Comparison of ENCODE assay signal across 8 cellular contexts in the genomic region with DNA sequence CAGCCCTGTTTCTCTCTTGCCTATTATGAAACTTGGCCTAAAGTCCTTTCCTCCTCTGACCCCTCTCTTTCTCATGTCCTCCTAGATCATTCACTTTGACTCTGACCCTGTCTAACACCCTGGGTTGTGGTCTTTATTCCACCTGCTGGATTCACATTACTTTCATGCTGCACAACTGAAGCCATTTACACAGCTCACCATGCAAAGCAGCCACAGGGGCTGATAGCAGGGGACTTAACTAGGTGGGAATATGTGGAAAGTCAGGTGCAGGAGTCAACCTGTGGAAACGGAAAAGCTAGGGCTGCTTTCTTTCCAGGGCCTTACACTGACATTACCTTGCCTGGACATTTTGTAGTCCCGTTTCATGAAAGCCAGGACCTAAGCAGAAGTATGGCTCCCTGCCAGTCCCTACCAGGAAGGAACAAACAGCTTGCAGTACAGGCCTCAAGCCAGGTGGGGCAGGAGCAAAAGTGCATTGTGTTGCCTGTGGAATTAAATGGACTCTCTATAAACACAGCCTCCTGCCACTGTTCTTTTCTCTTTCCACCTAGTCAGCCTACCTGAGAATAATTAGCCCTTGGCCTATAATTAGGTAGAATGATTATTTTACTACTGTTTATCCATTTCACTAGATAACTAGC. TPM values are rescaled to one million over a fixed set of nuclear protein-coding genes. Genes with fewer than 3 reads are reported as not detected.
DNase-seq lines count a peak whose midpoint lies in the region; ATAC-seq and TF ChIP-seq lines count a peak whose summit lies in the region.

No MANE protein-coding gene starts in this region.

- no peaks in the 10 kb centered on the region for H3K27me3 Mint-ChIP-seq in WTC11 (ENCODE audit: low read depth)

- no peaks in the 10 kb centered on the region for H3K9me3 Mint-ChIP-seq in WTC11

- intact Hi-C loops in left cardiac atrium (cut with DNase I), result no loop called here

- TF ChIP-seq CTCF in WTC11 (IDR thresholded peaks at IDR 0.05), result no peak

- peak; percentile 11 for DNase-seq in stimulated activated CD4-positive, alpha-beta T cell treated with anti-CD3 and anti-CD28 coated beads, Interleukin-15, amount 100 ng/mL, for 24 hours
- no peak for DNase-seq in stimulated activated CD4-positive, alpha-beta T cell treated with anti-CD3 and anti-CD28 coated beads, Interleukin-2, amount 100 ng/mL, for 48 hours
- peak; percentile 39 for DNase-seq in NCI-H128 (lab: John Stamatoyannopoulos, UW; ENCODE audit: unreplicated experiment)
- peak; percentile 30 for DNase-seq in WTC11 (ENCODE audit: low spot score)
- DNase-seq in left cardiac atrium, result peak; percentile 74

- peak overlapping the region in 1 of 3 donors; percentile 47 for H3K9ac ChIP-seq in skeletal muscle tissue (ENCODE audit: low read depth in 1 of 3, low read length in 3 of 3)

- H3K36me3 Mint-ChIP-seq in WTC11, result no peaks in the 10 kb centered on the region

- H3K4me1 Mint-ChIP-seq in WTC11, result no peaks in the 10 kb centered on the region

- H3K4me1 ChIP-seq in skeletal muscle tissue (ENCODE audit: control insufficient read depth in 3 of 3, insufficient read depth in 3 of 3, low read length in 3 of 3), result peaks cover 60 to 80% (median 64%) of the 10 kb centered on the region in 3 donors

- H3K36me3 ChIP-seq in skeletal muscle tissue (ENCODE audit: control insufficient read depth in 3 of 3, insufficient read depth in 3 of 3, low read length in 3 of 3), result peaks cover 0 to 5% (median 0%) of the 10 kb centered on the region in 3 donors

- CTCF ChIA-PET in WTC11 (lab: Charles Lee), result interaction anchor here (0.5 to 2.9 kb wide), 11 partner anchors 11 to 1011 kb away, joined by 3 to 31 read pairs (median 3); partner anchors contain the start of gene KHK

- no peak overlapping the region for H3K4me3 Mint-ChIP-seq in WTC11

- H3K27me3 ChIP-seq in skeletal muscle tissue (ENCODE audit: control insufficient read depth in 3 of 3, insufficient read depth in 3 of 3, low read length in 3 of 3), result no peaks in the 10 kb centered on the region

- H3K9me3 ChIP-seq in skeletal muscle tissue (ENCODE audit: control insufficient read depth in 3 of 3, low read length in 3 of 3), result no peaks in the 10 kb centered on the region

- H3K4me3 ChIP-seq in skeletal muscle tissue (ENCODE audit: low read length in 3 of 3), result no peak overlapping the region

- H3K27ac Mint-ChIP-seq in WTC11, result no peak overlapping the region

- ATAC-seq in WTC11 (peak; percentile 96), left cardiac atrium (peak; percentile 75 to 79), GM18519 (IDR thresholded peaks at IDR 0.05; ENCODE audit: low FRiP score, unreplicated experiment) (no peak), HG02840 (IDR thresholded peaks at IDR 0.05; ENCODE audit: low FRiP score, unreplicated experiment) (no peak)

- POLR2A ChIA-PET in WTC11 (lab: Charles Lee), result interaction anchor here (1.4 kb wide), 1 partner anchor 133 kb away, joined by 3 read pairs; no protein-coding TSS in a partner anchor

- peak overlapping the region; percentile 9 for H3K27ac ChIP-seq in skeletal muscle tissue (ENCODE audit: low read depth, low read length)

TF ChIP-seq in WTC11, 78 proteins besides CTCF, POLR2A, EP300 and RAD21:
- no peak for TF ChIP-seq CREM (CRISPR knock-in tag; IDR thresholded peaks at IDR 0.05)
- TF ChIP-seq TEAD4 (CRISPR knock-in tag; IDR thresholded peaks at IDR 0.05), result no peak
- no peak for TF ChIP-seq ZNF396 (CRISPR knock-in tag; IDR thresholded peaks at IDR 0.05; ENCODE audit: borderline replicate concordance)
- no peak for TF ChIP-seq MXD4 (CRISPR knock-in tag; IDR thresholded peaks at IDR 0.05; ENCODE audit: borderline replicate concordance)
- TF ChIP-seq NR2C2 (CRISPR knock-in tag; IDR thresholded peaks at IDR 0.05), result no peak
- TF ChIP-seq MLX (CRISPR knock-in tag; IDR thresholded peaks at IDR 0.05), result no peak
- TF ChIP-seq NR1H2 (CRISPR knock-in tag; IDR thresholded peaks at IDR 0.05), result no peak
- TF ChIP-seq CREB1 (CRISPR knock-in tag; IDR thresholded peaks at IDR 0.05), result no peak
- TF ChIP-seq ETV6 (CRISPR knock-in tag; IDR thresholded peaks at IDR 0.05), result no peak
- no peak for TF ChIP-seq SOX15 (CRISPR knock-in tag; IDR thresholded peaks at IDR 0.05)
- TF ChIP-seq ZNF219 (CRISPR knock-in tag; IDR thresholded peaks at IDR 0.05; ENCODE audit: borderline replicate concordance), result no peak
- no peak for TF ChIP-seq ERG (CRISPR knock-in tag; IDR thresholded peaks at IDR 0.05)
TF ChIP-seq in WTC11: peak in this region for 0.

RNA-seq across cellular contexts. Expression of gene MAPRE3, which starts 11.8 kb away (rescaled TPM):
- total RNA-seq in WTC11 (2021) (4.9 to 10.3 TPM (median 6.0 TPM) in 3 replicates), left cardiac atrium (10 to 100 TPM; 35.3 to 43.1 TPM), skeletal muscle tissue (3.7 TPM)

RNA-seq across cellular contexts. Expression of gene TMEM214, which starts 50.5 kb away (rescaled TPM):
- total RNA-seq in WTC11 (2021), result 46.4 to 57.1 TPM (median 48.9 TPM) in 3 replicates
- 10 to 100 TPM; 39.1 to 66.5 TPM for total RNA-seq in left cardiac atrium
- total RNA-seq in skeletal muscle tissue, result 23.5 TPM

Comparison
In these comparisons a context has a peak if more than half of its experiments do, and no peak if none do; other contexts are left out.
1. DNase-seq: peak in stimulated activated CD4-positive, alpha-beta T cell treated with anti-CD3 and anti-CD28 coated beads, Interleukin-15, amount 100 ng/mL, for 24 hours (single experiment), NCI-H128 (single experiment), WTC11 (single experiment) and left cardiac atrium (single experiment); none in stimulated activated CD4-positive, alpha-beta T cell treated with anti-CD3 and anti-CD28 coated beads, Interleukin-2, amount 100 ng/mL, for 48 hours (0 of 2).
2. ATAC-seq: peak in WTC11 (single experiment) and left cardiac atrium (2 of 2); none in GM18519 (single experiment) and HG02840 (single experiment).